Comparison of ENCODE assay signal across 1 cellular context in genomic region chr20:461254-462198, GRCh38.
TF ChIP-seq lines count a peak whose summit lies in the region.

No MANE protein-coding gene starts in this region.

TF ChIP-seq in HepG2, 621 proteins besides CTCF, POLR2A, EP300 and RAD21 (continued from another document and continues in another):
- TF ChIP-seq AFF4 (CRISPR knock-in tag; IDR thresholded peaks at IDR 0.05) = no peak
- no peak for TF ChIP-seq FIP1L1 (IDR thresholded peaks at IDR 0.05; ENCODE audit: borderline replicate concordance, insufficient read depth, low read depth, low read length)
- 0 out of 2 replicates have a peak, but pooled peaks have one; percentile 29 for TF ChIP-seq ZIK1 (CRISPR knock-in tag; IDR thresholded peaks at IDR 0.05; ENCODE audit: borderline replicate concordance, low read depth)
- peak; percentile 85 for TF ChIP-seq ARID4A (CRISPR knock-in tag; IDR thresholded peaks at IDR 0.05; ENCODE audit: borderline replicate concordance)
- TF ChIP-seq SNAPC4 (CRISPR knock-in tag; IDR thresholded peaks at IDR 0.05) = no peak
- no peak for TF ChIP-seq PHB2 (IDR thresholded peaks at IDR 0.05; ENCODE audit: partially characterized antibody)
- TF ChIP-seq KLF13 (CRISPR knock-in tag; IDR thresholded peaks at IDR 0.05) = no peak; the same call in 1 of the 2 replicates
- peak; percentile 30; the same call in 1 of the 2 replicates for TF ChIP-seq MEIS1 (CRISPR knock-in tag; IDR thresholded peaks at IDR 0.05; ENCODE audit: borderline replicate concordance)
- TF ChIP-seq TBX3 (IDR thresholded peaks at IDR 0.05; ENCODE audit: borderline replicate concordance) = no peak
- no peak for TF ChIP-seq GMEB2 (CRISPR knock-in tag; IDR thresholded peaks at IDR 0.05; ENCODE audit: low read depth)
- TF ChIP-seq HNRNPLL (IDR thresholded peaks at IDR 0.05; ENCODE audit: low read depth, low read length, poor library complexity, severe bottlenecking) = peak; percentile 12
- no peak for TF ChIP-seq AKAP8 (CRISPR knock-in tag; IDR thresholded peaks at IDR 0.05)
- TF ChIP-seq SRSF4 (IDR thresholded peaks at IDR 0.05; ENCODE audit: low read depth, low read length, poor library complexity, severe bottlenecking) = no peak
- TF ChIP-seq HDAC1 (CRISPR knock-in tag; IDR thresholded peaks at IDR 0.05) = peak; percentile 56
- TF ChIP-seq CCAR2 (optimal IDR thresholded peaks at IDR 0.05; ENCODE audit: low read depth, low read length) = no peak
- 0 out of 2 replicates have a peak, but pooled peaks have one; percentile 22 for TF ChIP-seq RXRB (CRISPR knock-in tag; IDR thresholded peaks at IDR 0.05; ENCODE audit: borderline replicate concordance)
- TF ChIP-seq ZBTB2 (CRISPR knock-in tag; IDR thresholded peaks at IDR 0.05; ENCODE audit: low read depth) = no peak
- no peak for TF ChIP-seq ZBTB1 (CRISPR knock-in tag; IDR thresholded peaks at IDR 0.05; ENCODE audit: borderline replicate concordance)
- no peak for TF ChIP-seq GPBP1L1 (CRISPR knock-in tag; IDR thresholded peaks at IDR 0.05)
- no peak for TF ChIP-seq ZNF609 (CRISPR knock-in tag; IDR thresholded peaks at IDR 0.05; ENCODE audit: borderline replicate concordance)
- TF ChIP-seq ZNF34 (CRISPR knock-in tag; IDR thresholded peaks at IDR 0.05; ENCODE audit: borderline replicate concordance) = no peak
- TF ChIP-seq E2F1 (CRISPR knock-in tag; IDR thresholded peaks at IDR 0.05) = no peak; the same call in 1 of the 2 replicates
- peak; percentile 76; the same call in 1 of the 2 replicates for TF ChIP-seq ZNF710 (CRISPR knock-in tag; IDR thresholded peaks at IDR 0.05; ENCODE audit: borderline replicate concordance)
